ENCODE assay signal across 20 cellular contexts in genomic region chr11:78291754-78292108, GRCh38.
DNase-seq lines count a peak whose midpoint lies in the region; ATAC-seq and TF ChIP-seq lines count a peak whose summit lies in the region.
"Had no signal": no experiment of that assay in that cellular context is flagged by ENCODE, and none has a peak within 500 bp of the region (broad histone marks: within the 10 kb centered on the region; RNA-seq: fewer than 3 reads in every experiment).

No MANE protein-coding gene starts in this region.

- H3K27me3 ChIP-seq in thymus (ENCODE audit: control insufficient read depth, insufficient read depth): no peaks in the 10 kb centered on the region
- H3K27me3 ChIP-seq in SJCRH30: no peaks in the 10 kb centered on the region
- H3K27me3 ChIP-seq: gastrocnemius medialis, suprapubic skin had no signal

- H3K4me1 ChIP-seq in thymus (ENCODE audit: control insufficient read depth, insufficient read depth, low read length): peaks cover 36% of the 10 kb centered on the region
- H3K4me1 ChIP-seq in SJCRH30: no peaks in the 10 kb centered on the region

- no peaks in the 10 kb centered on the region for H3K9me3 ChIP-seq in thymus (ENCODE audit: control insufficient read depth)
- no peaks in the 10 kb centered on the region for H3K9me3 ChIP-seq in SJCRH30 (replicated peaks)
- H3K9me3 ChIP-seq: gastrocnemius medialis, suprapubic skin had no signal

- H3K36me3 Mint-ChIP-seq in activated naive CD4-positive, alpha-beta T cell treated with anti-CD3 and anti-CD28 coated beads for 36 hours (ENCODE audit: low read depth): peaks cover 4% of the 10 kb centered on the region
- H3K36me3 Mint-ChIP-seq in T-helper 1 cell treated with Interleukin-12 subunit alpha and Interleukin-12 subunit beta and Interleukin-4 antibody, amounts not matched to agents 30 μg/mL and 1 μg/mL, for 36 hours (ENCODE audit: low read depth): peaks cover 56% of the 10 kb centered on the region
- no peaks in the 10 kb centered on the region for H3K36me3 Mint-ChIP-seq in central memory CD8-positive, alpha-beta T cell (ENCODE audit: insufficient read depth)
- H3K36me3 Mint-ChIP-seq in mesothelial cell of epicardium: peaks cover 26% of the 10 kb centered on the region
- H3K36me3 Mint-ChIP-seq: CD8-positive, alpha-beta T cell had no signal

- no peak overlapping the region for H3K4me3 ChIP-seq in thymus (ENCODE audit: low read length)
- H3K4me3 ChIP-seq in SJCRH30: no peak overlapping the region
- H3K4me3 ChIP-seq: gastrocnemius medialis, suprapubic skin had no signal

- no peaks in the 10 kb centered on the region for H3K27me3 Mint-ChIP-seq in activated naive CD4-positive, alpha-beta T cell treated with anti-CD3 and anti-CD28 coated beads for 36 hours (ENCODE audit: low read depth)
- no peaks in the 10 kb centered on the region for H3K27me3 Mint-ChIP-seq in T-helper 1 cell treated with Interleukin-12 subunit alpha and Interleukin-12 subunit beta and Interleukin-4 antibody, amounts not matched to agents 30 μg/mL and 1 μg/mL, for 36 hours (ENCODE audit: low read depth)
- H3K27me3 Mint-ChIP-seq in central memory CD8-positive, alpha-beta T cell: no peaks in the 10 kb centered on the region
- H3K27me3 Mint-ChIP-seq in mesothelial cell of epicardium (ENCODE audit: low read depth): no peaks in the 10 kb centered on the region
- H3K27me3 Mint-ChIP-seq: activated B cell treated with CpG ODN at 0.5 μM for 24 hours, IgD-negative memory B cell had no signal

- H3K36me3 ChIP-seq in thymus (ENCODE audit: control insufficient read depth, insufficient read depth) (no peaks in the 10 kb centered on the region), SJCRH30 (no peaks in the 10 kb centered on the region)
- H3K36me3 ChIP-seq: gastrocnemius medialis, suprapubic skin had no signal

- no peak overlapping the region for H3K4me3 Mint-ChIP-seq in activated naive CD4-positive, alpha-beta T cell treated with anti-CD3 and anti-CD28 coated beads for 36 hours
- H3K4me3 Mint-ChIP-seq in T-helper 1 cell treated with Interleukin-12 subunit alpha and Interleukin-12 subunit beta and Interleukin-4 antibody, amounts not matched to agents 30 μg/mL and 1 μg/mL, for 36 hours: peak overlapping the region; percentile 58
- no peak overlapping the region for H3K4me3 Mint-ChIP-seq in central memory CD8-positive, alpha-beta T cell
- H3K4me3 Mint-ChIP-seq in mesothelial cell of epicardium: no peak overlapping the region
- H3K4me3 Mint-ChIP-seq: activated B cell treated with CpG ODN at 0.5 μM for 24 hours; CD8-positive, alpha-beta T cell; IgD-negative memory B cell; natural killer cell treated with Interleukin-12 subunit alpha and Interleukin-12 subunit beta and Interleukin-15 and Interleukin-18, amount 100 ng/mL, for 72 hours had no signal

- peak overlapping the region; percentile 78 for H3K27ac Mint-ChIP-seq in activated naive CD4-positive, alpha-beta T cell treated with anti-CD3 and anti-CD28 coated beads for 36 hours
- peak overlapping the region; percentile 92 for H3K27ac Mint-ChIP-seq in T-helper 1 cell treated with Interleukin-12 subunit alpha and Interleukin-12 subunit beta and Interleukin-4 antibody, amounts not matched to agents 30 μg/mL and 1 μg/mL, for 36 hours
- H3K27ac Mint-ChIP-seq in central memory CD8-positive, alpha-beta T cell (ENCODE audit: low read depth): no peak overlapping the region
- no peak overlapping the region for H3K27ac Mint-ChIP-seq in mesothelial cell of epicardium
- H3K27ac Mint-ChIP-seq: CD8-positive, alpha-beta T cell had no signal

- peak; percentile 33 for DNase-seq in activated naive CD4-positive, alpha-beta T cell treated with anti-CD3 and anti-CD28 coated beads for 36 hours
- no peak for DNase-seq in activated naive CD4-positive, alpha-beta T cell treated with Interleukin-2 at 50 U/mL for 16 hours
- DNase-seq in central memory CD8-positive, alpha-beta T cell (ENCODE audit: low spot score in 2 of 2): no peak
- DNase-seq in mesothelial cell of epicardium (ENCODE audit: low spot score in 2 of 2, unreplicated experiment in 2 of 2): no peak
- no peak for DNase-seq in NCI-H2196 treated with DMSO at 0.1 percent for 48 hours (lab: John Stamatoyannopoulos, UW; ENCODE audit: unreplicated experiment)
- DNase-seq in SJCRH30: no peak
- DNase-seq: activated B cell treated with CpG ODN at 0.5 μM for 24 hours; CD8-positive, alpha-beta T cell; DMS79; gastrocnemius medialis; mesenchymal stem cell; NCI-H187 treated with DMSO at 0.1 percent for 48 hours; NCI-H345; posterior cingulate gyrus; stimulated activated CD4-positive, alpha-beta T cell treated with anti-CD3 and anti-CD28 coated beads, Interleukin-4, amount 100 ng/mL, for 1 hour had no signal

- peak; percentile 19 for ATAC-seq in central memory CD8-positive, alpha-beta T cell (replicated peaks; ENCODE audit: extremely low read depth, poor library complexity, severe bottlenecking)
- ATAC-seq: CD8-positive, alpha-beta T cell had no signal

- H3K9me3 Mint-ChIP-seq in activated naive CD4-positive, alpha-beta T cell treated with anti-CD3 and anti-CD28 coated beads for 36 hours: no peaks in the 10 kb centered on the region
- H3K9me3 Mint-ChIP-seq in T-helper 1 cell treated with Interleukin-12 subunit alpha and Interleukin-12 subunit beta and Interleukin-4 antibody, amounts not matched to agents 30 μg/mL and 1 μg/mL, for 36 hours: peaks cover 40% of the 10 kb centered on the region
- no peaks in the 10 kb centered on the region for H3K9me3 Mint-ChIP-seq in central memory CD8-positive, alpha-beta T cell
- peaks cover 24% of the 10 kb centered on the region for H3K9me3 Mint-ChIP-seq in mesothelial cell of epicardium

- H3K27ac ChIP-seq in thymus (ENCODE audit: low read depth) (peak overlapping the region; percentile 73), SJCRH30 (no peak overlapping the region)
- H3K27ac ChIP-seq: suprapubic skin had no signal

- CTCF ChIA-PET in activated naive CD4-positive, alpha-beta T cell treated with anti-CD3 and anti-CD28 coated beads for 36 hours (lab: Charles Lee): interaction anchor here (1.1 kb wide), 1 partner anchor 125 kb away, joined by 4 read pairs; no protein-coding TSS in a partner anchor

- H3K4me1 Mint-ChIP-seq in activated naive CD4-positive, alpha-beta T cell treated with anti-CD3 and anti-CD28 coated beads for 36 hours (ENCODE audit: low read depth): peaks cover 27% of the 10 kb centered on the region
- H3K4me1 Mint-ChIP-seq in T-helper 1 cell treated with Interleukin-12 subunit alpha and Interleukin-12 subunit beta and Interleukin-4 antibody, amounts not matched to agents 30 μg/mL and 1 μg/mL, for 36 hours (ENCODE audit: low read depth): peaks cover 43% of the 10 kb centered on the region
- H3K4me1 Mint-ChIP-seq in central memory CD8-positive, alpha-beta T cell: no peaks in the 10 kb centered on the region
- peaks cover 3% of the 10 kb centered on the region for H3K4me1 Mint-ChIP-seq in mesothelial cell of epicardium

- no peak for TF ChIP-seq CTCF in mesothelial cell of epicardium (IDR thresholded peaks at IDR 0.05; ENCODE audit: unreplicated experiment)

- intact Hi-C loops in activated naive CD4-positive, alpha-beta T cell treated with anti-CD3 and anti-CD28 coated beads for 36 hours (cut with micrococcal nuclease): loop anchor here (2.0 to 5.0 kb wide), 3 partner anchors 36 to 104 kb away; partner anchors contain the start of genes KCTD21 and USP35

Comparison
In these comparisons a context has a peak if more than half of its experiments do, and no peak if none do; other contexts are left out.
1. H3K27ac Mint-ChIP-seq: peak in activated naive CD4-positive, alpha-beta T cell treated with anti-CD3 and anti-CD28 coated beads for 36 hours (single experiment) and T-helper 1 cell treated with Interleukin-12 subunit alpha and Interleukin-12 subunit beta and Interleukin-4 antibody, amounts not matched to agents 30 μg/mL and 1 μg/mL, for 36 hours (single experiment); none in central memory CD8-positive, alpha-beta T cell (single experiment) and mesothelial cell of epicardium (single experiment).